Comparison of ENCODE assay signal across 29 cellular contexts in the genomic region with DNA sequence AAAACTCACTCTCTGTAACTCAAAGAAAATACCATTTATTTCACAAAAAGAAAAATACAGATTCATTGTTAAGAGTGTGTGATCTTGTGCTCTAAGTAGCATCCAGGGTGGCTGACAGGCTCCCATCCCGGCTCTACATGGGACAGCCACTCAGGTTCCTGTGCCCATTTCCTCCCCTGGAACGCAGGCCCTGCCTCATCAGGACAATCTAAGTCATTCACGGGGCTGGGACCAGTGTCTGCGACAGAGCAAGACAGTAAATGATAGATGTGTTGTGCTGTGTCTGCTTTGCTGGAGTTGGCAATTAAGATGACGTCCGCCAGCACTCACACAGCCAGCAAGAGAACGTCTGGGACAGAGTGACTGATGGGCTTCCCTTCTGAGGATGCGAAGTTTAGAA. TPM values are rescaled to one million over a fixed set of nuclear protein-coding genes. Genes with fewer than 3 reads are reported as not detected.
"Had no signal": no experiment of that assay in that cellular context is flagged by ENCODE, and none has a peak within 500 bp of the region (broad histone marks: within the 10 kb centered on the region; RNA-seq: fewer than 3 reads in every experiment).

No MANE protein-coding gene starts in this region.

- DNase-seq: activated CD4-positive, alpha-beta memory T cell treated with anti-CD3 and anti-CD28 coated beads for 36 hours; activated CD4-positive, alpha-beta T cell treated with anti-CD3 and anti-CD28 coated beads for 36 hours; activated CD4-positive, alpha-beta T cell treated with anti-CD3 and anti-CD28 coated beads, Interleukin-2, amount 10 ng/mL, durations not matched to agents 24 days and 14 days; activated CD4-positive, CD25-positive, alpha-beta regulatory T cell; activated CD4-positive, CD25-positive, alpha-beta regulatory T cell treated with anti-CD3 and anti-CD28 coated beads, Interleukin-2, amount 50 U/mL, for 72 hours; activated CD8-positive, alpha-beta memory T cell treated with anti-CD3 and anti-CD28 coated beads, Interleukin-2, amount 10 ng/mL, durations not matched to agents 7 days and 5 days; activated CD8-positive, alpha-beta memory T cell treated with anti-CD3 and anti-CD28 coated beads, Interleukin-2, amount 50 U/mL, for 4 hours; activated CD8-positive, alpha-beta T cell treated with anti-CD3 and anti-CD28 coated beads, Interleukin-2, amount 10 ng/mL, durations not matched to agents 7 days and 5 days; activated gamma-delta T cell; activated naive CD4-positive, alpha-beta T cell; activated naive CD4-positive, alpha-beta T cell treated with anti-CD3 and anti-CD28 coated beads, Interleukin-2, amount 10 ng/mL, durations not matched to agents 7 days and 5 days; activated naive CD8-positive, alpha-beta T cell treated with anti-CD3 and anti-CD28 coated beads, Interleukin-2, amount 10 ng/mL, durations not matched to agents 7 days and 5 days; activated T-cell treated with anti-CD3 and anti-CD28 coated beads, Interleukin-2, amount 50 U/mL, for 1 hour; activated T-cell treated with anti-CD3 and anti-CD28 coated beads, Interleukin-2, amount 50 U/mL, for 48 hours; central memory CD4-positive, alpha-beta T cell; effector CD4-positive, alpha-beta T cell; effector memory CD8-positive, alpha-beta T cell; erythroblast; foreskin keratinocyte; gastrocnemius medialis; T-helper 2 cell had no signal

- H3K27ac ChIP-seq: ascending aorta, breast epithelium, cardiac muscle cell, coronary artery, foreskin keratinocyte, gastrocnemius medialis had no signal

- H3K4me1 ChIP-seq: ascending aorta, breast epithelium, foreskin keratinocyte, gastrocnemius medialis had no signal

- H3K27me3 ChIP-seq: ascending aorta, breast epithelium, cardiac muscle cell, esophagus muscularis mucosa, foreskin keratinocyte, gastrocnemius medialis had no signal

- H3K4me3 ChIP-seq: ascending aorta, breast epithelium, cardiac muscle cell, coronary artery, esophagus muscularis mucosa, gastrocnemius medialis had no signal

- ATAC-seq: activated CD4-positive, alpha-beta T cell treated with anti-CD3 and anti-CD28 coated beads for 36 hours; activated CD8-positive, alpha-beta memory T cell treated with anti-CD3 and anti-CD28 coated beads, Interleukin-2, amount 10 ng/mL, durations not matched to agents 7 days and 5 days; activated CD8-positive, alpha-beta T cell treated with anti-CD3 and anti-CD28 coated beads, Interleukin-2, amount 10 ng/mL, durations not matched to agents 7 days and 5 days; activated naive CD4-positive, alpha-beta T cell treated with anti-CD3 and anti-CD28 coated beads, Interleukin-2, amount 50 U/mL, for 72 hours; effector memory CD8-positive, alpha-beta T cell; foreskin keratinocyte; gastrocnemius medialis had no signal

RNA-seq across cellular contexts. Expression of gene FAM209A, which starts 6.9 kb away (rescaled TPM):
- total RNA-seq: ascending aorta, cardiac muscle cell, cerebellum, foreskin keratinocyte, gastrocnemius medialis, glomerular endothelial cell had no signal

RNA-seq across cellular contexts. Expression of gene FAM209B, which starts 15.4 kb away (rescaled TPM):
- total RNA-seq: ascending aorta, breast epithelium, cardiac muscle cell, cerebellum, gastrocnemius medialis, glomerular endothelial cell had no signal
